8 cellular contexts compared by ENCODE assay signal in genomic region chr7:92880212-92881090, GRCh38. TPM values are rescaled to one million over a fixed set of nuclear protein-coding genes. Genes with fewer than 3 reads are reported as not detected.
DNase-seq lines count a peak whose midpoint lies in the region; ATAC-seq, FAIRE-seq and TF ChIP-seq lines count a peak whose summit lies in the region.
"Had no signal": no experiment of that assay in that cellular context is flagged by ENCODE, and none has a peak within 500 bp of the region (broad histone marks: within the 10 kb centered on the region; RNA-seq: fewer than 3 reads in every experiment).

No MANE protein-coding gene starts in this region.

- FAIRE-seq in HepG2 (lab: Jason Lieb, UNC): peak; percentile 12
- FAIRE-seq: endometrium had no signal

- TF ChIP-seq CTCF in GM12874 (IDR thresholded peaks at IDR 0.05; ENCODE audit: insufficient read depth, low read depth, low read length) (peak; percentile 22; the same call in 1 of the 2 replicates), astrocyte of the cerebellum (IDR thresholded peaks at IDR 0.05; ENCODE audit: low read depth, low read length, missing control alignments) (peak; percentile 20), HepG2 (CRISPR knock-in tag; IDR thresholded peaks at IDR 0.05) (peak; percentile 64)

- 0% methylated on average over 1 of the region's 2 CpGs for WGBS in HepG2 (ENCODE audit: low lambda C conversion rate)

- peak; percentile 99 for ATAC-seq in HepG2
- ATAC-seq in HG03342 (IDR thresholded peaks at IDR 0.05; ENCODE audit: unreplicated experiment): no peak
- ATAC-seq in GM18868 (IDR thresholded peaks at IDR 0.05; ENCODE audit: unreplicated experiment): no peak

- intact Hi-C loops in HepG2 (cut with micrococcal nuclease; ENCODE audit: unreplicated experiment): loop anchor here (1.0 to 5.0 kb wide), 6 partner anchors 42 to 347 kb away; partner anchors contain the start of gene HEPACAM2

- no peak for TF ChIP-seq POLR2A in HepG2 (IDR thresholded peaks at IDR 0.05; ENCODE audit: insufficient read depth in 1 of 2, low read depth in 2 of 2, low read length in 2 of 2)

- H3K4me2 ChIP-seq in HepG2 (ENCODE audit: low read depth, low read length): no peak overlapping the region

- H3K4me1 ChIP-seq in HepG2 (ENCODE audit: insufficient read depth, low read length): no peaks in the 10 kb centered on the region

- H3K9ac ChIP-seq in HepG2 (ENCODE audit: insufficient read depth, low read depth, low read length): no peak overlapping the region

- peak; percentile 64 for DNase-seq in HT1080 (ENCODE audit: low read depth)
- DNase-seq in astrocyte of the cerebellum (ENCODE audit: low read depth): no peak
- DNase-seq in HepG2 (ENCODE audit: low spot score): peak; percentile 62
- no peak for DNase-seq in mesenteric fat pad (ENCODE audit: low spot score)

- TF ChIP-seq RAD21 in HepG2 (CRISPR knock-in tag; IDR thresholded peaks at IDR 0.05): peak; percentile 36; the same call in 1 of the 2 replicates

- H3K27ac ChIP-seq in HepG2 (ENCODE audit: extremely low read length, insufficient read depth, low read length): no peak overlapping the region

- H3K4me3 ChIP-seq in astrocyte of the cerebellum (ENCODE audit: low read depth, low read length): no peak overlapping the region
- H3K4me3 ChIP-seq in HepG2 (replicated peaks in 1 of 3; ENCODE audit: insufficient read depth in 1 of 3, low read depth in 2 of 3, low read length in 3 of 3): no peak overlapping the region

- in situ Hi-C loops in astrocyte of the cerebellum (cut with HindIII; ENCODE audit: low sequenced_read_pairs) (no loop called here), HepG2 (cut with HindIII; ENCODE audit: extremely low pct_ligation_motif_present, low pct_unique_long_range_greater_than_20kb) (no loop called here)

- TF ChIP-seq EP300 in HepG2 (IDR thresholded peaks at IDR 0.05; ENCODE audit: low read depth in 2 of 2, low read length in 2 of 2) (no peak), HepG2 (CRISPR knock-in tag; IDR thresholded peaks at IDR 0.05; ENCODE audit: borderline replicate concordance) (no peak)

- no peaks in the 10 kb centered on the region for H3K27me3 ChIP-seq in HepG2 (ENCODE audit: control insufficient read depth in 1 of 2, insufficient read depth in 2 of 2, low read length in 2 of 2)

- no peaks in the 10 kb centered on the region for H4K20me1 ChIP-seq in HepG2 (ENCODE audit: insufficient read depth, low read length)

- no peak overlapping the region for H2AFZ ChIP-seq in HepG2 (ENCODE audit: low read length)

- H3K9me3 ChIP-seq in HepG2 (ENCODE audit: low read length): no peaks in the 10 kb centered on the region

- H3K79me2 ChIP-seq in HepG2 (ENCODE audit: insufficient read depth, low read length): no peaks in the 10 kb centered on the region

- CTCF ChIA-PET in HepG2 (lab: Yijun Ruan, JAX; ENCODE audit: low intra/inter-chr PET ratio, low total read pairs): interaction anchor here (1.3 to 1.4 kb wide), 2 partner anchors 189 to 259 kb away, joined by 5 to 7 read pairs; no protein-coding TSS in a partner anchor

- no peaks in the 10 kb centered on the region for H3K36me3 ChIP-seq in HepG2 (replicated peaks in 1 of 2; ENCODE audit: control insufficient read depth in 1 of 2, insufficient read depth in 2 of 2, low read length in 2 of 2)

- POLR2A ChIA-PET in HepG2 (lab: Yijun Ruan, JAX): no interaction called here

- no TSS peak for BruUV-seq in HepG2 (replicated peaks; lab: Mats Ljungman, UMichigan)

TF ChIP-seq in HepG2, 621 proteins besides CTCF, POLR2A, EP300 and RAD21 (continues in another document):
- TF ChIP-seq ZFP91 (CRISPR knock-in tag; IDR thresholded peaks at IDR 0.05; ENCODE audit: borderline replicate concordance) (peak; percentile 57; the same call in 1 of the 2 replicates), ZFP90 (CRISPR knock-in tag; IDR thresholded peaks at IDR 0.05; ENCODE audit: borderline replicate concordance) (0 out of 2 replicates have a peak, but pooled peaks have one; percentile 29), ARNTL (CRISPR knock-in tag; IDR thresholded peaks at IDR 0.05) (no peak), ZNF788 (CRISPR knock-in tag; IDR thresholded peaks at IDR 0.05; ENCODE audit: borderline replicate concordance) (0 out of 2 replicates have a peak, but pooled peaks have one; percentile 30), STAG1 (CRISPR knock-in tag; IDR thresholded peaks at IDR 0.05) (peak; percentile 72), NR3C1 (CRISPR knock-in tag; IDR thresholded peaks at IDR 0.05) (no peak), ZNF644 (CRISPR knock-in tag; IDR thresholded peaks at IDR 0.05; ENCODE audit: low read depth) (no peak), ETS1 (CRISPR knock-in tag; IDR thresholded peaks at IDR 0.05) (no peak), ZFP36L1 (CRISPR knock-in tag; IDR thresholded peaks at IDR 0.05) (no peak)

RNA-seq across cellular contexts. Expression of gene CDK6, which starts 44.1 kb away (rescaled TPM):
- total RNA-seq in HT1080 (2014; rRNA removed; shearing (Covaris generic)): 66.4 and 73.4 TPM in 2 replicates
- polyA plus RNA-seq in HT1080 (2015; cell fraction: cytosol; rRNA removed): 35.1 and 52.8 TPM in 2 replicates
- polyA plus RNA-seq in HT1080 (2015; cell fraction: nucleus; rRNA removed): 53.4 and 54.3 TPM in 2 replicates
- total RNA-seq in HepG2 (2016; rRNA removed; fragmentation: Illumina TruSeq; extraction: Trizol) (90.8 and 134 TPM in 2 replicates), mesenteric fat pad (17.1 TPM)
- 5.1 and 5.5 TPM in 2 replicates for total RNA-seq in HepG2 (2016; cell fraction: cytosol; rRNA removed; fragmentation: Illumina TruSeq; extraction: Trizol; ENCODE audit: low read depth)
- 84.9 and 123 TPM in 2 replicates for total RNA-seq in HepG2 (2016; cell fraction: insoluble cytoplasmic fraction; rRNA removed; fragmentation: Illumina TruSeq; extraction: Trizol)
- 29.2 and 30.5 TPM in 2 replicates for total RNA-seq in HepG2 (2016; cell fraction: membrane; rRNA removed; fragmentation: Illumina TruSeq; extraction: Trizol)
- 119 and 130 TPM in 2 replicates for total RNA-seq in HepG2 (2016; cell fraction: nucleus; rRNA removed; fragmentation: Illumina TruSeq; extraction: Trizol)
- polyA plus RNA-seq in HepG2 (2011; rRNA removed): 25.6 and 34.6 TPM in 2 replicates
- polyA plus RNA-seq in HepG2 (2011; cell fraction: cytosol; rRNA removed): 18.5 and 23.7 TPM in 2 replicates
- polyA plus RNA-seq in HepG2 (2011; cell fraction: nucleus; rRNA removed): 43.9 and 53.9 TPM in 2 replicates
- polyA plus RNA-seq in HepG2 (2012): 20.9 and 27.3 TPM in 2 replicates
- polyA plus RNA-seq in HepG2 (2016; cell fraction: cytosol; fragmentation: Illumina TruSeq; extraction: Trizol; ENCODE audit: low read depth): 1.4 and 1.7 TPM in 2 replicates
- polyA plus RNA-seq in HepG2 (2016; cell fraction: insoluble cytoplasmic fraction; fragmentation: Illumina TruSeq; extraction: Trizol; ENCODE audit: low read depth): 58.7 and 59.6 TPM in 2 replicates
- polyA plus RNA-seq in HepG2 (2016; cell fraction: membrane; fragmentation: Illumina TruSeq; extraction: Trizol; ENCODE audit: low read depth): 5.4 and 5.9 TPM in 2 replicates
- polyA plus RNA-seq in HepG2 (2016; cell fraction: nucleus; fragmentation: Illumina TruSeq; extraction: Trizol; ENCODE audit: insufficient read depth, low read depth): 40.3 and 43.1 TPM in 2 replicates
- 69.1 and 135 TPM in 2 replicates for polyA minus RNA-seq in HepG2 (2011; rRNA and poly(A)+ RNA removed; ENCODE audit: low replicate concordance)
- polyA minus RNA-seq in HepG2 (2011; cell fraction: cytosol; rRNA and poly(A)+ RNA removed): 85.6 and 90.1 TPM in 2 replicates
- polyA minus RNA-seq in HepG2 (2011; cell fraction: nucleus; rRNA and poly(A)+ RNA removed): 219 and 264 TPM in 2 replicates

Comparison
In these comparisons a context has a peak if more than half of its experiments do, and no peak if none do; other contexts are left out.
1. DNase-seq: peak in HT1080 (single experiment) and HepG2 (single experiment); none in astrocyte of the cerebellum (single experiment) and mesenteric fat pad (single experiment).
2. Peak in every context shown above with its lines, with median percentiles within 50 percentile points of each other: CTCF ChIP-seq.